Comparison of ENCODE assay signal across 25 cellular contexts in the genomic region with DNA sequence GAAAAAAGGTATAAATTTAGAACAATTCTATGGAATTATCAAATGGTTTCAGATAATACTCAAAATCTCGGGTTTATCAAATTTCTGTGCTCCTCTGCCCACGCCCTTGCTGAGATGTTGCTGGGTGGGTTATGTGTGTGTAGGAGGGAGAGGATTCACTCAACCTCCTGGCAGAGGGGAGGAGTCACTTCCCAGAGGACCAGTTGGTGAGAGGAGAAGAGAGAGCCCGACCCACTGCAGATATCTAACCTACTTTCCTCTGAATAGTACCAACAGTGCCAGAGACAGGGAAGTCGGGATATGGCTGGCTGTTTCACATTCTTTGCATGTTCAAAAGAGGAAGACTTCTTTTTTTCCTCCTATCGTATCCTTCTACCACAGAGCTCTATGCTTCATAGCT.
"Had no signal": no experiment of that assay in that cellular context is flagged by ENCODE, and none has a peak within 500 bp of the region (broad histone marks: within the 10 kb centered on the region; RNA-seq: fewer than 3 reads in every experiment).

No MANE protein-coding gene starts in this region.

- H3K27ac ChIP-seq: brain microvascular endothelial cell, cardiac muscle cell, KMS-11, PC-9 had no signal

- H3K36me3 ChIP-seq: brain microvascular endothelial cell, cardiac muscle cell had no signal

- H2AFZ ChIP-seq: PC-9 had no signal

- H3K9ac ChIP-seq: KMS-11 had no signal

- DNase-seq: activated CD4-positive, alpha-beta T cell treated with anti-CD3 and anti-CD28 coated beads for 48 hours; activated CD4-positive, alpha-beta T cell treated with anti-CD3 and anti-CD28 coated beads, Interleukin-2, amount 50 U/mL, for 48 hours; activated CD4-positive, CD25-positive, alpha-beta regulatory T cell treated with anti-CD3 and anti-CD28 coated beads, Interleukin-2, amount 50 U/mL, for 72 hours; activated CD8-positive, alpha-beta memory T cell treated with anti-CD3 and anti-CD28 coated beads, Interleukin-2, amount 10 ng/mL, durations not matched to agents 7 days and 5 days; activated effector memory CD4-positive, alpha-beta T cell treated with Interleukin-2 at 50 U/mL for 16 hours; activated naive CD4-positive, alpha-beta T cell treated with Interleukin-2 at 50 U/mL for 16 hours; activated naive CD8-positive, alpha-beta T cell treated with anti-CD3 and anti-CD28 coated beads, Interleukin-2, amount 50 U/mL, for 24 hours; activated T-cell treated with anti-CD3 and anti-CD28 coated beads, Interleukin-2, amount 50 U/mL, for 24 hours; amygdala; brain microvascular endothelial cell; cerebellar nuclear complex; NCI-H1092 treated with DMSO at 0.1 percent for 48 hours; NCI-H1436; NCI-H187 treated with DMSO at 0.1 percent for 48 hours; NCI-H2081 treated with DMSO at 0.1 percent for 48 hours; NCI-H446; NCI-H524 treated with DMSO at 0.1 percent for 48 hours; NCI-H748 treated with DMSO at 0.1 percent for 48 hours; PC-9; SHP77 treated with DMSO at 0.1 percent for 48 hours; T-helper 9 cell had no signal

- H3K4me3 ChIP-seq: cardiac muscle cell, PC-9 had no signal

- H3K4me2 ChIP-seq: KMS-11, PC-9 had no signal

- H3K27me3 ChIP-seq: brain microvascular endothelial cell, cardiac muscle cell had no signal

- ATAC-seq: activated CD8-positive, alpha-beta memory T cell treated with anti-CD3 and anti-CD28 coated beads, Interleukin-2, amount 10 ng/mL, durations not matched to agents 7 days and 5 days; activated naive CD4-positive, alpha-beta T cell treated with anti-CD3 and anti-CD28 coated beads, Interleukin-2, amount 50 U/mL, for 72 hours; activated naive CD8-positive, alpha-beta T cell treated with anti-CD3 and anti-CD28 coated beads, Interleukin-2, amount 50 U/mL, for 24 hours; WTC11 had no signal
